Comparison of ENCODE assay signal across 17 cellular contexts in the genomic region with DNA sequence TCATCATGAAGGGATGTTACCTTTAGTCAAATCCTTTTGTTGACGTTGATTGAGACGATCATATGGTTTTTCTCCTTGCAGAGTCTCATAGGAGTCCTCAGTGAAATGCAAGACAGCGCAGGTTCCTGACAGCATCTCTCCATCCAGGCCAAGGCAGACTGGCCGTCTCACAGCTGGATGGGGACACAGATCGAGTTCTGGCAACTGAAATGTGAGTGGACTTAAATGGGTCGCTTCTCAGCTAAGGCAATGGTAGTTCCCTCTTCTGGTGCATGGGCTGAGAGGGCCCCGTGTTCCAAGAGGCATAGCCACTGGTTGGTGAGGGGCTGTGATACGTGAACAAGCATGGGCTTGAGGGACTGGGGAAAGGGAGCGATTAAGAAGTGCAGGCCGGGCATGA.
"Had no signal": no experiment of that assay in that cellular context is flagged by ENCODE, and none has a peak within 500 bp of the region (broad histone marks: within the 10 kb centered on the region; RNA-seq: fewer than 3 reads in every experiment).

No MANE protein-coding gene starts in this region.

- FAIRE-seq: endothelial cell of umbilical vein, islet of Langerhans had no signal

- DNase-seq: activated B cell treated with CpG ODN at 0.5 μM for 24 hours; activated CD4-positive, alpha-beta T cell treated with anti-CD3 and anti-CD28 coated beads, Interleukin-2, amount 10 ng/mL, durations not matched to agents 24 days and 14 days; activated gamma-delta T cell; activated T-cell treated with anti-CD3 and anti-CD28 coated beads, Interleukin-2, amount 50 U/mL, for 24 hours; amygdala; foreskin melanocyte; heart left ventricle; left ventricle myocardium inferior; mesendoderm; stimulated activated CD4-positive, alpha-beta T cell treated with anti-CD3 and anti-CD28 coated beads, Interleukin-12 subunit alpha, Interleukin-12 subunit beta, amount 100 ng/mL, for 4 hours; stimulated activated naive CD8-positive, alpha-beta T cell treated with anti-CD3 and anti-CD28 coated beads, Interleukin-15, amount 100 ng/mL, for 72 hours; testis had no signal

- H3K27ac Mint-ChIP-seq: activated B cell treated with CpG ODN at 0.5 μM for 24 hours; activated CD4-positive, alpha-beta T cell treated with anti-CD3 and anti-CD28 coated beads, Interleukin-2, amount 10 ng/mL, durations not matched to agents 24 days and 14 days; activated naive CD8-positive, alpha-beta T cell; activated T-cell treated with anti-CD3 and anti-CD28 coated beads, Interleukin-2, amount 50 U/mL, for 24 hours; stimulated activated naive CD8-positive, alpha-beta T cell treated with anti-CD3 and anti-CD28 coated beads, Interleukin-15, amount 100 ng/mL, for 72 hours had no signal

- H3K4me3 Mint-ChIP-seq: activated B cell treated with CpG ODN at 0.5 μM for 24 hours; activated CD4-positive, alpha-beta T cell treated with anti-CD3 and anti-CD28 coated beads, Interleukin-2, amount 10 ng/mL, durations not matched to agents 24 days and 14 days; activated naive CD8-positive, alpha-beta T cell; activated T-cell treated with anti-CD3 and anti-CD28 coated beads, Interleukin-2, amount 50 U/mL, for 24 hours; stimulated activated naive CD8-positive, alpha-beta T cell treated with anti-CD3 and anti-CD28 coated beads, Interleukin-15, amount 100 ng/mL, for 72 hours had no signal

- H3K36me3 Mint-ChIP-seq: activated naive CD8-positive, alpha-beta T cell; T-cell had no signal

- H3K27ac ChIP-seq: breast epithelium, heart left ventricle, left ventricle myocardium inferior, testis had no signal

- ATAC-seq: heart left ventricle; stimulated activated naive CD8-positive, alpha-beta T cell treated with anti-CD3 and anti-CD28 coated beads, Interleukin-15, amount 100 ng/mL, for 72 hours; T-cell had no signal

- H3K9me3 Mint-ChIP-seq: activated CD4-positive, alpha-beta T cell treated with anti-CD3 and anti-CD28 coated beads, Interleukin-2, amount 10 ng/mL, durations not matched to agents 24 days and 14 days; activated T-cell treated with anti-CD3 and anti-CD28 coated beads, Interleukin-2, amount 50 U/mL, for 24 hours; stimulated activated naive CD8-positive, alpha-beta T cell treated with anti-CD3 and anti-CD28 coated beads, Interleukin-15, amount 100 ng/mL, for 72 hours; T-cell had no signal
